ENCODE assay signal across 22 cellular contexts in the genomic region with DNA sequence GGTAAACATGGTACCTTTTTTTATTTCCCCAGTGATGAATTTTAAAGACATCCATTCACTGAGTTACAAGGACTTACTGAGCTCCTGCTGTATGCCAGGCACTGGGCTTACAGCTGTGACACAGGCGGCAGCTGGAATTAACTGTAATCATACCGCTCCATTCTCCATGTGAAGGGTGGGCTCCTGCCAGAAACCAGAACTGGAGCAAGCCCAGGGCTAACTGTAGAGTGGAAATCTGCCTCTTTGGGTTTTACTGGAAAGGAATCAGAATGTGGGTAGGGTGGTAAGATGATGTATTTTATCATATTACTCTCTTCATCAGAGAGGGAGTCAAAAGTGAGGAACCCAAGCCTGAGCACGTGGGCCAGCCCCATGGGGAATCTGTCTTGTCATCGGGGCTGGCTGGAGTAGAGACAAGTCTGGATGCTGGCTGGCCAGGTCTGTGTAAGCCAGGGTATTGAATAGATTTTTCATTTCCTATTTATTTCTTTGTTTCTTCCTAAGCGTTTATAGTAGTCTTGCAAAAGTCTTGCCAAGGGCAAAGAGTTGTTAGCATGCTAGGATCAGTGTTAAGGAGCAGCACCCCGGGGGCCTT. TPM values are rescaled to one million over a fixed set of nuclear protein-coding genes. Genes with fewer than 3 reads are reported as not detected.
DNase-seq lines count a peak whose midpoint lies in the region; ATAC-seq and TF ChIP-seq lines count a peak whose summit lies in the region.
"Had no signal": no experiment of that assay in that cellular context is flagged by ENCODE, and none has a peak within 500 bp of the region (broad histone marks: within the 10 kb centered on the region; RNA-seq: fewer than 3 reads in every experiment).

No MANE protein-coding gene starts in this region.

- H3K4me1 Mint-ChIP-seq in glutamatergic neuron (ENCODE audit: low read depth, unreplicated experiment): peaks cover 29% of the 10 kb centered on the region
- H3K4me1 Mint-ChIP-seq in nephron progenitor cell: peaks cover 53% of the 10 kb centered on the region

- H3K9me3 ChIP-seq in DND-41 (ENCODE audit: insufficient read depth, low read length, severe bottlenecking): no peaks in the 10 kb centered on the region
- H3K9me3 ChIP-seq: breast epithelium, heart left ventricle, SJSA1, thyroid gland had no signal

- peaks cover 53% of the 10 kb centered on the region for H3K4me1 ChIP-seq in DND-41 (ENCODE audit: insufficient read depth, low read length)
- H3K4me1 ChIP-seq: breast epithelium had no signal

- H3K79me2 ChIP-seq in DND-41 (ENCODE audit: insufficient read depth, low read length): peaks cover 4% of the 10 kb centered on the region; the same call in 1 of the 2 replicates

- TF ChIP-seq CTCF in DND-41 (IDR thresholded peaks at IDR 0.05; ENCODE audit: borderline replicate concordance, extremely low read depth, low read length, poor library complexity, severe bottlenecking) (no peak), VCaP (conservative IDR thresholded peaks at IDR 0.05) (no peak), glutamatergic neuron (IDR thresholded peaks at IDR 0.05; ENCODE audit: partially characterized antibody, unreplicated experiment) (no peak), nephron progenitor cell (IDR thresholded peaks at IDR 0.05) (no peak)

- no peak overlapping the region for H3K9ac ChIP-seq in DND-41 (ENCODE audit: low read depth, low read length)

- no peaks in the 10 kb centered on the region for H3K27me3 ChIP-seq in DND-41 (ENCODE audit: insufficient read depth, low read length, poor library complexity)
- H3K27me3 ChIP-seq: breast epithelium, heart left ventricle, thyroid gland had no signal

- peak overlapping the region; percentile 30 for H3K4me3 Mint-ChIP-seq in glutamatergic neuron (ENCODE audit: unreplicated experiment)
- H3K4me3 Mint-ChIP-seq in nephron progenitor cell: no peak overlapping the region
- H3K4me3 Mint-ChIP-seq: naive B cell; T-helper 1 cell treated with Interleukin-12 subunit alpha and Interleukin-12 subunit beta and Interleukin-4 antibody, amounts not matched to agents 30 μg/mL and 1 μg/mL, for 36 hours had no signal

- no peak overlapping the region for H3K4me3 ChIP-seq in DND-41 (ENCODE audit: low read depth in 1 of 2, low read length in 2 of 2)
- H3K4me3 ChIP-seq: breast epithelium, coronary artery, heart left ventricle, SJSA1, thyroid gland had no signal

- no peak for DNase-seq in DND-41
- no peak for DNase-seq in glutamatergic neuron
- no peak for DNase-seq in sciatic nerve (ENCODE audit: low spot score)
- no peak for DNase-seq in nephron progenitor cell
- no peak for DNase-seq in DMS153 (lab: John Stamatoyannopoulos, UW)
- DNase-seq in central memory CD4-positive, alpha-beta T cell: no peak
- DNase-seq: activated CD8-positive, alpha-beta memory T cell treated with anti-CD3 and anti-CD28 coated beads for 24 hours; activated T-cell treated with anti-CD3 and anti-CD28 coated beads, Interleukin-2, amount 50 U/mL, for 1 hour; CD8-positive, alpha-beta memory T cell; DMS79 treated with DMSO at 0.1 percent for 48 hours; mesendoderm; naive B cell; NCI-H1436 treated with DMSO at 0.1 percent for 48 hours; OCI-M1; stimulated activated naive CD8-positive, alpha-beta T cell treated with anti-CD3 and anti-CD28 coated beads, Interleukin-15, Interleukin-2, amounts not matched to agents 100 U/mL and 50 U/mL, for 24 hours; thyroid gland had no signal

- peak overlapping the region; percentile 25; the same call in 1 of the 2 replicates for H3K27ac ChIP-seq in DND-41 (ENCODE audit: low read length)
- peak overlapping the region; percentile 88; the same call in 1 of the 2 replicates for H3K27ac ChIP-seq in VCaP
- H3K27ac ChIP-seq: breast epithelium, coronary artery, heart left ventricle, SJSA1, thyroid gland had no signal

- ATAC-seq in DND-41 (ENCODE audit: insufficient read depth, low read depth) (no peak), sciatic nerve (peak; percentile 48)
- ATAC-seq: stimulated activated naive CD8-positive, alpha-beta T cell treated with anti-CD3 and anti-CD28 coated beads, Interleukin-15, Interleukin-2, amounts not matched to agents 100 U/mL and 50 U/mL, for 24 hours had no signal

- no peaks in the 10 kb centered on the region for H3K36me3 ChIP-seq in DND-41 (ENCODE audit: insufficient read depth, low read length)
- H3K36me3 ChIP-seq: breast epithelium, SJSA1, thyroid gland had no signal

- H4K20me1 ChIP-seq in DND-41 (ENCODE audit: insufficient read depth, low read length): no peaks in the 10 kb centered on the region

- intact Hi-C loops in sciatic nerve (cut with DNase I): loop anchor here (10.0 kb wide), 1 partner anchor 1174 kb away; no protein-coding TSS in a partner anchor

- H3K36me3 Mint-ChIP-seq in glutamatergic neuron (ENCODE audit: unreplicated experiment) (no peaks in the 10 kb centered on the region), nephron progenitor cell (ENCODE audit: low read depth) (peaks cover 11% of the 10 kb centered on the region)

- H3K27me3 Mint-ChIP-seq in glutamatergic neuron (ENCODE audit: unreplicated experiment): peaks cover 6% of the 10 kb centered on the region
- no peaks in the 10 kb centered on the region for H3K27me3 Mint-ChIP-seq in nephron progenitor cell (ENCODE audit: low read depth, poor library complexity)
- H3K27me3 Mint-ChIP-seq: CD8-positive, alpha-beta memory T cell; naive B cell had no signal

- H2AFZ ChIP-seq in DND-41 (ENCODE audit: low read depth, low read length): no peak overlapping the region

- H3K27ac Mint-ChIP-seq in glutamatergic neuron (ENCODE audit: unreplicated experiment): no peak overlapping the region
- no peak overlapping the region for H3K27ac Mint-ChIP-seq in nephron progenitor cell
- H3K27ac Mint-ChIP-seq: T-helper 1 cell treated with Interleukin-12 subunit alpha and Interleukin-12 subunit beta and Interleukin-4 antibody, amounts not matched to agents 30 μg/mL and 1 μg/mL, for 36 hours had no signal

- no peak overlapping the region for H3K4me2 ChIP-seq in DND-41 (ENCODE audit: insufficient read depth, low read length)

- H3K9me3 Mint-ChIP-seq in glutamatergic neuron (ENCODE audit: unreplicated experiment): peaks cover 7% of the 10 kb centered on the region
- H3K9me3 Mint-ChIP-seq in nephron progenitor cell: peaks cover 3% of the 10 kb centered on the region
- H3K9me3 Mint-ChIP-seq: CD8-positive, alpha-beta memory T cell; naive B cell; T-helper 1 cell treated with Interleukin-12 subunit alpha and Interleukin-12 subunit beta and Interleukin-4 antibody, amounts not matched to agents 30 μg/mL and 1 μg/mL, for 36 hours had no signal

RNA-seq across cellular contexts. Expression of a gene that starts 21.5 kb away (rescaled TPM):
- total RNA-seq in glutamatergic neuron (ENCODE audit: unreplicated experiment): 11.6 TPM
- total RNA-seq in sciatic nerve: 41.1 TPM
